Comparison of ENCODE assay signal across 8 cellular contexts in genomic region chr20:31569163-31570020, GRCh38. TPM values are rescaled to one million over a fixed set of nuclear protein-coding genes. Genes with fewer than 3 reads are reported as not detected.
DNase-seq lines count a peak whose midpoint lies in the region; ATAC-seq lines count a peak whose summit lies in the region.

No MANE protein-coding gene starts in this region.

- peak; percentile 75 for DNase-seq in NCI-H82 (lab: John Stamatoyannopoulos, UW)
- DNase-seq in NCI-H82 treated with DMSO at 0.1 percent for 48 hours (lab: John Stamatoyannopoulos, UW; ENCODE audit: unreplicated experiment), result no peak
- DNase-seq in NCI-H2227 (lab: John Stamatoyannopoulos, UW; ENCODE audit: unreplicated experiment), result peak; percentile 69
- peak; percentile 36 to 38 for DNase-seq in activated CD8-positive, alpha-beta memory T cell treated with anti-CD3 and anti-CD28 coated beads for 4 hours (ENCODE audit: low read depth in 2 of 2)
- DNase-seq in effector memory CD8-positive, alpha-beta T cell, result peak; percentile 56 to 70 (median 61)
- DNase-seq in naive B cell, result peak; percentile 61
- peak; percentile 64 to 68 for DNase-seq in stimulated activated naive CD8-positive, alpha-beta T cell treated with anti-CD3 and anti-CD28 coated beads, Interleukin-15, amount 100 ng/mL, for 72 hours

- peaks cover 30 to 36% of the 10 kb centered on the region in 2 donors for H3K4me1 Mint-ChIP-seq in effector memory CD8-positive, alpha-beta T cell (ENCODE audit: low read depth in 2 of 2)
- peaks cover 18 to 35% (median 24%) of the 10 kb centered on the region in 3 donors for H3K4me1 Mint-ChIP-seq in naive B cell
- peaks cover 61% of the 10 kb centered on the region for H3K4me1 Mint-ChIP-seq in stimulated activated naive CD8-positive, alpha-beta T cell treated with anti-CD3 and anti-CD28 coated beads, Interleukin-15, amount 100 ng/mL, for 72 hours

- H3K9me3 Mint-ChIP-seq in effector memory CD8-positive, alpha-beta T cell, result no peaks in the 10 kb centered on the region
- no peaks in the 10 kb centered on the region for H3K9me3 Mint-ChIP-seq in naive B cell
- H3K9me3 Mint-ChIP-seq in stimulated activated naive CD8-positive, alpha-beta T cell treated with anti-CD3 and anti-CD28 coated beads, Interleukin-15, amount 100 ng/mL, for 72 hours, result no peaks in the 10 kb centered on the region

- ATAC-seq in effector memory CD8-positive, alpha-beta T cell (replicated peaks), result peak; percentile 21
- peak; percentile 15 to 25 for ATAC-seq in naive B cell (ENCODE audit: low read depth in 2 of 2)
- peak; percentile 5 for ATAC-seq in stimulated activated naive CD8-positive, alpha-beta T cell treated with anti-CD3 and anti-CD28 coated beads, Interleukin-15, amount 100 ng/mL, for 72 hours
- no peak for ATAC-seq in GM21576 (IDR thresholded peaks at IDR 0.05; ENCODE audit: unreplicated experiment)

- peak overlapping the region in 1 of 2 donors; percentile 68 for H3K27ac Mint-ChIP-seq in effector memory CD8-positive, alpha-beta T cell
- H3K27ac Mint-ChIP-seq in naive B cell, result peak overlapping the region in 3 of 6 donors; percentile 39 to 80 (median 54)
- H3K27ac Mint-ChIP-seq in stimulated activated naive CD8-positive, alpha-beta T cell treated with anti-CD3 and anti-CD28 coated beads, Interleukin-15, amount 100 ng/mL, for 72 hours, result peak overlapping the region in 1 of 2 donors; percentile 20

- no peak overlapping the region for H3K4me3 Mint-ChIP-seq in effector memory CD8-positive, alpha-beta T cell
- H3K4me3 Mint-ChIP-seq in naive B cell, result peak overlapping the region in 1 of 8 donors; percentile 63
- no peak overlapping the region for H3K4me3 Mint-ChIP-seq in stimulated activated naive CD8-positive, alpha-beta T cell treated with anti-CD3 and anti-CD28 coated beads, Interleukin-15, amount 100 ng/mL, for 72 hours

- H3K27me3 Mint-ChIP-seq in effector memory CD8-positive, alpha-beta T cell, result no peaks in the 10 kb centered on the region
- no peaks in the 10 kb centered on the region for H3K27me3 Mint-ChIP-seq in naive B cell
- H3K27me3 Mint-ChIP-seq in stimulated activated naive CD8-positive, alpha-beta T cell treated with anti-CD3 and anti-CD28 coated beads, Interleukin-15, amount 100 ng/mL, for 72 hours, result no peaks in the 10 kb centered on the region

- H3K36me3 Mint-ChIP-seq in effector memory CD8-positive, alpha-beta T cell (ENCODE audit: insufficient read depth), result peaks cover 41% of the 10 kb centered on the region
- no peaks in the 10 kb centered on the region for H3K36me3 Mint-ChIP-seq in naive B cell

RNA-seq across cellular contexts. Expression of gene ID1, which starts 35.7 kb away (rescaled TPM):
- 1 to 10 TPM in 2 of 6 donors, under 1 TPM in 2, not detected in 2; 0.86 to 2.0 (median 1.1) TPM for polyA plus RNA-seq in naive B cell (ENCODE audit: low read depth in 6 of 6)

RNA-seq across cellular contexts. Expression of gene HM13, which starts 55.1 kb away (rescaled TPM):
- polyA plus RNA-seq in naive B cell (ENCODE audit: low read depth in 6 of 6), result 100 to 1,000 TPM in 2 of 6 donors, 10 to 100 TPM in 4; 71.9 to 118 (median 88.0) TPM
